In the genomic region with DNA sequence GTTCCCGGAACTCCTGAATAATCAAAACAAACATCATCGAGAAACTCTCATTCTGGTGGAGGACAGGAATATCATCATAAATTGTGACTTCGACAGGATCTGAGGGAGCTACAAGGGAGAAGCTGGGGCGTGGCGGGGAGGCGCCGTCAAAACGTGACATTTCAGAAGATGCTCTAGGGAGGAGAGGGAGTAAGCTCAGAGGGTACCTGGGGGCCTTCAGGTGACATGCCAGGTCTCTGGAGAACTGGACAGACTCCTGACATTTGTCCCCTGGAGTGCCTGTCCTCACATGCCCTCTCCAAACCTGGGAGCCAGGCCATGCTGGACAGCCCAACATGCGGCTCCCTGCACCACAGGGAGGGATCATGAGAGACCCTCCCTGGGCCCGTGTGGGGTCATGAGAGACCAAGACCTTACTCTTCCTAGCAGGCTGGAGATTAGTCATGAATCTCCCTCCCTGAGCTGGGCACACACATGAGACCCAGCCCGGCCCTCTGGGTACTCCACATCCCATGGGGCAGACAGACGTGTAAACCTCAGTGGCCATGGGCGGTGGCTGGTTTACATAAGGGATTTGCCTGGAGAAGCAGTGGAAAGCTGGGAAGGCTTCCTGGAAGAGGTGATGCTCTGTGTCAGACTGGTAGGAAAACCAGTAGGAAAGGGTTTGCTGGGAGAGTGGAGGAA, we compare ENCODE assay signal across 26 cellular contexts.
A peak's percentile ranks its signal among the peaks of the same experiment; 100 is the strongest.
DNase-seq lines count a peak whose midpoint lies in the region; ATAC-seq and TF ChIP-seq lines count a peak whose summit lies in the region.
"Had no signal": no experiment of that assay in that cellular context is flagged by ENCODE, and none has a peak within 500 bp of the region (broad histone marks: within the 10 kb centered on the region; RNA-seq: fewer than 3 reads in every experiment).

No MANE protein-coding gene starts in this region.

- CTCF ChIA-PET in SK-N-SH (lab: Yijun Ruan, JAX): interaction anchor here (1.0 to 7.7 kb wide), 5 partner anchors 11 to 724 kb away, joined by 3 to 119 read pairs (median 4); partner anchors contain the start of gene CUX1
- CTCF ChIA-PET in WTC11 (lab: Charles Lee): interaction anchor here (0.6 kb wide), 1 partner anchor 260 kb away, joined by 4 read pairs; no protein-coding TSS in a partner anchor

- H3K27me3 ChIP-seq in SK-N-SH (ENCODE audit: insufficient read depth) (no peaks in the 10 kb centered on the region), right lobe of liver (no peaks in the 10 kb centered on the region), spleen (replicated peaks in 1 of 7) (peaks cover 0 to 2% (median 0%) of the 10 kb centered on the region in 7 donors)
- H3K27me3 ChIP-seq: gastrocnemius medialis had no signal

- DNase-seq in SK-N-SH (peak; percentile 24), WTC11 (ENCODE audit: low spot score) (peak; percentile 4), right lobe of liver (peak in 2 of 3 donors; percentile 23 to 32), spleen (peak; percentile 56), NCI-H2107 (lab: John Stamatoyannopoulos, UW) (no peak)
- DNase-seq: activated CD4-positive, alpha-beta T cell treated with anti-CD3 and anti-CD28 coated beads for 48 hours; activated naive CD4-positive, alpha-beta T cell treated with Interleukin-2 at 50 U/mL for 16 hours; activated T-cell treated with anti-CD3 and anti-CD28 coated beads, Interleukin-2, amount 50 U/mL, for 24 hours; C1 segment of cervical spinal cord; COR-L47; DMS53; IMR-90; mesenchymal stem cell; NCI-H146; NCI-H446 treated with DMSO at 0.1 percent for 48 hours; stimulated activated CD4-positive, alpha-beta T cell treated with anti-CD3 and anti-CD28 coated beads, Interleukin-4, amount 100 ng/mL, for 24 hours; T1000; trophoblast cell had no signal

- no peak overlapping the region for H3K9ac ChIP-seq in SK-N-SH

- POLR2A ChIA-PET in SK-N-SH (lab: Yijun Ruan, JAX): no interaction called here
- POLR2A ChIA-PET in WTC11 (lab: Charles Lee): interaction anchor here (0.5 kb wide), 1 partner anchor 110 kb away, joined by 3 read pairs; no protein-coding TSS in a partner anchor

- H4K20me1 ChIP-seq in SK-N-SH (ENCODE audit: insufficient read depth): no peaks in the 10 kb centered on the region

- no peaks in the 10 kb centered on the region; a peak in 1 of 4 replicates for H3K4me1 ChIP-seq in SK-N-SH (ENCODE audit: control insufficient read depth in 1 of 2, insufficient read depth in 2 of 2, low read depth in 1 of 2, low read length in 1 of 2)
- no peaks in the 10 kb centered on the region for H3K4me1 ChIP-seq in right lobe of liver
- peaks cover 0 to under 1% (median 0%) of the 10 kb centered on the region in 6 donors for H3K4me1 ChIP-seq in spleen
- H3K4me1 ChIP-seq: gastrocnemius medialis, psoas muscle had no signal

- TF ChIP-seq POLR2A in right lobe of liver (IDR thresholded peaks at IDR 0.05) (no peak), spleen (IDR thresholded peaks at IDR 0.05) (no peak)

- no peaks in the 10 kb centered on the region for H3K27me3 Mint-ChIP-seq in WTC11 (ENCODE audit: low read depth)
- H3K27me3 Mint-ChIP-seq: activated T-cell treated with anti-CD3 and anti-CD28 coated beads, Interleukin-2, amount 50 U/mL, for 24 hours had no signal

- no peak for ATAC-seq in SK-N-SH treated with all-trans-retinoic acid at 6 μM for 48 hours
- ATAC-seq in WTC11: no peak
- no peak for ATAC-seq in right lobe of liver
- no peak for ATAC-seq in HG02884 (IDR thresholded peaks at IDR 0.05; ENCODE audit: unreplicated experiment)
- ATAC-seq in HG03571 (IDR thresholded peaks at IDR 0.05; ENCODE audit: unreplicated experiment): no peak
- ATAC-seq: gastrocnemius medialis, left lobe of liver, psoas muscle had no signal

- H3K36me3 Mint-ChIP-seq in WTC11: peaks cover 17% of the 10 kb centered on the region

- WGBS in SK-N-SH (ENCODE audit: low lambda C conversion rate): 77% methylated on average over 13 of the region's 13 CpGs
- 92% methylated on average over 8 of the region's 13 CpGs for WGBS in right lobe of liver (ENCODE audit: insufficient coverage, low coverage, low lambda C conversion rate, missing lambda C conversion rate)
- WGBS in spleen, 5 donors: 86 to 91% (median 87%) methylated on average over 11 to 13 of the region's 13 CpGs

- no peaks in the 10 kb centered on the region for H3F3A ChIP-seq in SK-N-SH (replicated peaks; ENCODE audit: insufficient read depth)

- H3K27ac ChIP-seq in SK-N-SH (ENCODE audit: low read depth in 2 of 2, low read length in 1 of 2) (no peak overlapping the region), right lobe of liver (no peak overlapping the region), spleen (no peak overlapping the region)
- H3K27ac ChIP-seq: 22Rv1, gastrocnemius medialis, psoas muscle, VCaP had no signal

- no peaks in the 10 kb centered on the region for H3K9me2 ChIP-seq in SK-N-SH

- no peaks in the 10 kb centered on the region for H3K9me3 Mint-ChIP-seq in WTC11
- H3K9me3 Mint-ChIP-seq: activated T-cell treated with anti-CD3 and anti-CD28 coated beads, Interleukin-2, amount 50 U/mL, for 24 hours had no signal

- no peaks in the 10 kb centered on the region for H3K79me2 ChIP-seq in SK-N-SH (ENCODE audit: insufficient read depth)

- no peak overlapping the region for H2AFZ ChIP-seq in SK-N-SH (ENCODE audit: low read depth)

- H3K9me3 ChIP-seq in SK-N-SH (no peaks in the 10 kb centered on the region), right lobe of liver (no peaks in the 10 kb centered on the region), spleen (no peaks in the 10 kb centered on the region)
- H3K9me3 ChIP-seq: gastrocnemius medialis, psoas muscle had no signal

- TF ChIP-seq EP300 in SK-N-SH (IDR thresholded peaks at IDR 0.05; ENCODE audit: borderline replicate concordance in 1 of 2, low read depth in 1 of 2, low read length in 1 of 2): no peak

- H3K4me3 ChIP-seq in SK-N-SH (ENCODE audit: low read depth in 2 of 2, low read length in 1 of 2) (no peak overlapping the region), right lobe of liver (no peak overlapping the region), spleen (no peak overlapping the region)
- H3K4me3 ChIP-seq: gastrocnemius medialis, psoas muscle had no signal

- no peak for TF ChIP-seq CTCF in SK-N-SH (IDR thresholded peaks at IDR 0.05)
- no peak for TF ChIP-seq CTCF in WTC11 (IDR thresholded peaks at IDR 0.05)
- TF ChIP-seq CTCF in right lobe of liver (IDR thresholded peaks at IDR 0.05): no peak
- no peak for TF ChIP-seq CTCF in spleen (IDR thresholded peaks at IDR 0.05 in 8 of 11, conservative IDR thresholded peaks at IDR 0.05 in 3 of 11)

- no peak overlapping the region for H3K27ac Mint-ChIP-seq in WTC11
- H3K27ac Mint-ChIP-seq: activated T-cell treated with anti-CD3 and anti-CD28 coated beads, Interleukin-2, amount 50 U/mL, for 24 hours had no signal

- TF ChIP-seq RAD21 in SK-N-SH (IDR thresholded peaks at IDR 0.05; ENCODE audit: low read length): no peak

- intact Hi-C loops in right lobe of liver (cut with DNase I): loop anchor here in 1 of 2 donors (5.0 kb wide), 1 partner anchor 719 kb away; no protein-coding TSS in a partner anchor
- intact Hi-C loops in spleen (cut with DNase I; ENCODE audit: low total_unique reads): no loop called here

- H3K36me3 ChIP-seq in SK-N-SH (replicated peaks in 1 of 2; ENCODE audit: control insufficient read depth in 1 of 2, insufficient read depth in 2 of 2, low read length in 1 of 2) (no peaks in the 10 kb centered on the region), right lobe of liver (no peaks in the 10 kb centered on the region), spleen (no peaks in the 10 kb centered on the region)
- H3K36me3 ChIP-seq: gastrocnemius medialis had no signal

- no peaks in the 10 kb centered on the region for H3K4me1 Mint-ChIP-seq in WTC11

- no peak overlapping the region for H3K4me3 Mint-ChIP-seq in WTC11
- H3K4me3 Mint-ChIP-seq: activated T-cell treated with anti-CD3 and anti-CD28 coated beads, Interleukin-2, amount 50 U/mL, for 24 hours had no signal

- H3K4me2 ChIP-seq in SK-N-SH: no peak overlapping the region

TF ChIP-seq in SK-N-SH, 30 proteins besides CTCF, POLR2A, EP300 and RAD21:
- no peak for TF ChIP-seq TCF12 (IDR thresholded peaks at IDR 0.05)

TF ChIP-seq in SK-N-SH treated with all-trans-retinoic acid at 6 μM for 48 hours, 23 proteins besides CTCF, POLR2A, EP300 and RAD21 (continues in another document):
- TF ChIP-seq SNAI2 (CRISPR knock-in tag; IDR thresholded peaks at IDR 0.05): no peak
- no peak for TF ChIP-seq BACH2 (CRISPR knock-in tag; IDR thresholded peaks at IDR 0.05; ENCODE audit: borderline replicate concordance)
- no peak for TF ChIP-seq ARNTL (CRISPR knock-in tag; IDR thresholded peaks at IDR 0.05; ENCODE audit: borderline replicate concordance, low read depth)
- TF ChIP-seq, protein P1, sequence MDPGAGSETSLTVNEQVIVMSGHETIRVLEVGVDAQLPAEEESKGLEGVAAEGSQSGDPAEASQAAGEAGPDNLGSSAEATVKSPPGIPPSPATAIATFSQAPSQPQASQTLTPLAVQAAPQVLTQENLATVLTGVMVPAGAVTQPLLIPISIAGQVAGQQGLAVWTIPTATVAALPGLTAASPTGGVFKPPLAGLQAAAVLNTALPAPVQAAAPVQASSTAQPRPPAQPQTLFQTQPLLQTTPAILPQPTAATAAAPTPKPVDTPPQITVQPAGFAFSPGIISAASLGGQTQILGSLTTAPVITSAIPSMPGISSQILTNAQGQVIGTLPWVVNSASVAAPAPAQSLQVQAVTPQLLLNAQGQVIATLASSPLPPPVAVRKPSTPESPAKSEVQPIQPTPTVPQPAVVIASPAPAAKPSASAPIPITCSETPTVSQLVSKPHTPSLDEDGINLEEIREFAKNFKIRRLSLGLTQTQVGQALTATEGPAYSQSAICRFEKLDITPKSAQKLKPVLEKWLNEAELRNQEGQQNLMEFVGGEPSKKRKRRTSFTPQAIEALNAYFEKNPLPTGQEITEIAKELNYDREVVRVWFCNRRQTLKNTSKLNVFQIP (CRISPR knock-in tag; IDR thresholded peaks at IDR 0.05; ENCODE audit: borderline replicate concordance, low read depth): no peak

TF ChIP-seq in WTC11, 78 proteins besides CTCF, POLR2A, EP300 and RAD21 (continues in another document):
- TF ChIP-seq, protein P2, sequence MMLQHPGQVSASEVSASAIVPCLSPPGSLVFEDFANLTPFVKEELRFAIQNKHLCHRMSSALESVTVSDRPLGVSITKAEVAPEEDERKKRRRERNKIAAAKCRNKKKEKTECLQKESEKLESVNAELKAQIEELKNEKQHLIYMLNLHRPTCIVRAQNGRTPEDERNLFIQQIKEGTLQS (CRISPR knock-in tag; conservative IDR thresholded peaks at IDR 0.05): no peak
- TF ChIP-seq FOXK1 (CRISPR knock-in tag; IDR thresholded peaks at IDR 0.05) (no peak), ZNF121 (CRISPR knock-in tag; IDR thresholded peaks at IDR 0.05) (no peak), PRRX2 (CRISPR knock-in tag; IDR thresholded peaks at IDR 0.05) (no peak)
